Comparison of ENCODE assay signal across 27 cellular contexts in the genomic region with DNA sequence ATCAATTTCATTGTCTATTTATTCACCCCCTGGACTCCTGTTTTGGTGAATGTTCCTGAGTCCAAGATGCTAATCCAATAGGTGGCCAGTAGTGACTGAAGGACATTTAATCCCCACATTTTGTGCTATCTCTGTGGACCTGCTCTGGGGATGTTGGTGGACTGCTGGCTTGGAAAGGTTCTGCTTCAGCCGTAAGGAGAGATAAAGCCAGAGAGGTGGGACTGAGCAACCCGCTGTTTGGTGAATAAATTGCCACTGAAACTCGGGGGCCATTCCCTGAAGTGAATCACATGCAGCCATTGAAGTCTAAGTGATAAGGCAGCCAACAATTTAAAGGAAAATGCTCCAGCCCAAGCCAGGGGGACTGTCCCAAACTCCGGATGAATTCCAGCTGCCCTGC. TPM values are rescaled to one million over a fixed set of nuclear protein-coding genes. Genes with fewer than 3 reads are reported as not detected.
A peak's percentile ranks its signal among the peaks of the same experiment; 100 is the strongest.
DNase-seq lines count a peak whose midpoint lies in the region; ATAC-seq and TF ChIP-seq lines count a peak whose summit lies in the region.
"Had no signal": no experiment of that assay in that cellular context is flagged by ENCODE, and none has a peak within 500 bp of the region (broad histone marks: within the 10 kb centered on the region; RNA-seq: fewer than 3 reads in every experiment).

No MANE protein-coding gene starts in this region.

- no peaks in the 10 kb centered on the region for H3K27me3 ChIP-seq in mesendoderm (ENCODE audit: insufficient read depth, low read length, poor library complexity)
- H3K27me3 ChIP-seq: thyroid gland had no signal

- no peaks in the 10 kb centered on the region for H3K79me1 ChIP-seq in mesendoderm (ENCODE audit: low read length)

- no peaks in the 10 kb centered on the region for H3K36me3 ChIP-seq in mesendoderm (ENCODE audit: control insufficient read depth, insufficient read depth, low read length)
- H3K36me3 ChIP-seq: neutrophil, thyroid gland had no signal

- H3K18ac ChIP-seq in mesendoderm (ENCODE audit: low read length), result no peak overlapping the region

- H3K4me1 ChIP-seq in mesendoderm (ENCODE audit: control insufficient read depth, low read depth, low read length), result peaks cover 8% of the 10 kb centered on the region

- H2AK5ac ChIP-seq in mesendoderm (ENCODE audit: low read length), result no peak overlapping the region

- no peak overlapping the region for H2BK15ac ChIP-seq in mesendoderm (replicated peaks; ENCODE audit: low read depth)

- H3K27ac Mint-ChIP-seq in activated naive CD8-positive, alpha-beta T cell, result no peak overlapping the region
- H3K27ac Mint-ChIP-seq in activated naive CD8-positive, alpha-beta T cell treated with anti-CD3 and anti-CD28 coated beads, Interleukin-2, amount 50 U/mL, for 24 hours, result no peak overlapping the region
- H3K27ac Mint-ChIP-seq in activated T-helper 2 cell treated with anti-CD3 and anti-CD28 coated beads, Interferon-gamma antibody, Interleukin-2, Interleukin-4, amounts not matched to agents 10 μg/mL and 5 μg/mL and 100 μg/mL, durations not matched to agents 14 hours and 24 hours and 36 hours, result no peak overlapping the region
- no peak overlapping the region for H3K27ac Mint-ChIP-seq in CD14-positive monocyte

- no peak overlapping the region for H3K9ac ChIP-seq in mesendoderm (ENCODE audit: low read length)

- peak overlapping the region; percentile 37 for H3K56ac ChIP-seq in mesendoderm (ENCODE audit: low read length)

- H3K36me3 Mint-ChIP-seq in activated naive CD8-positive, alpha-beta T cell, result no peaks in the 10 kb centered on the region
- H3K36me3 Mint-ChIP-seq in activated naive CD8-positive, alpha-beta T cell treated with anti-CD3 and anti-CD28 coated beads, Interleukin-2, amount 50 U/mL, for 24 hours (ENCODE audit: low read depth), result no peaks in the 10 kb centered on the region
- no peaks in the 10 kb centered on the region for H3K36me3 Mint-ChIP-seq in activated T-helper 2 cell treated with anti-CD3 and anti-CD28 coated beads, Interferon-gamma antibody, Interleukin-2, Interleukin-4, amounts not matched to agents 10 μg/mL and 5 μg/mL and 100 μg/mL, durations not matched to agents 14 hours and 24 hours and 36 hours (ENCODE audit: low read depth)
- H3K36me3 Mint-ChIP-seq in CD14-positive monocyte, result peaks cover 0 to 3% of the 10 kb centered on the region in 2 donors

- no peak overlapping the region for H3K4ac ChIP-seq in mesendoderm (ENCODE audit: low read depth, low read length)

- H3K23ac ChIP-seq in mesendoderm (ENCODE audit: low read length), result no peak overlapping the region

- H3K4me1 Mint-ChIP-seq in activated naive CD8-positive, alpha-beta T cell (ENCODE audit: low read depth), result peaks cover 12% of the 10 kb centered on the region
- H3K4me1 Mint-ChIP-seq in activated naive CD8-positive, alpha-beta T cell treated with anti-CD3 and anti-CD28 coated beads, Interleukin-2, amount 50 U/mL, for 24 hours, result peaks cover 19% of the 10 kb centered on the region
- peaks cover 17% of the 10 kb centered on the region for H3K4me1 Mint-ChIP-seq in activated T-helper 2 cell treated with anti-CD3 and anti-CD28 coated beads, Interferon-gamma antibody, Interleukin-2, Interleukin-4, amounts not matched to agents 10 μg/mL and 5 μg/mL and 100 μg/mL, durations not matched to agents 14 hours and 24 hours and 36 hours (ENCODE audit: low read depth)
- H3K4me1 Mint-ChIP-seq in CD14-positive monocyte, result peaks cover 46% of the 10 kb centered on the region

- H4K5ac ChIP-seq in mesendoderm (ENCODE audit: low read length), result no peak overlapping the region

- H3K4me2 ChIP-seq in mesendoderm (ENCODE audit: low read length), result no peak overlapping the region

- H3K4me3 ChIP-seq in mesendoderm (ENCODE audit: low read length), result no peak overlapping the region

- no peak for ATAC-seq in activated naive CD8-positive, alpha-beta T cell treated with anti-CD3 and anti-CD28 coated beads, Interleukin-2, amount 50 U/mL, for 24 hours
- no peak for ATAC-seq in GM21423 (IDR thresholded peaks at IDR 0.05; ENCODE audit: unreplicated experiment)
- ATAC-seq in GM19351 (IDR thresholded peaks at IDR 0.05; ENCODE audit: unreplicated experiment), result no peak

- H4K8ac ChIP-seq in mesendoderm (ENCODE audit: low read depth, low read length), result no peak overlapping the region

- H3K4me3 Mint-ChIP-seq in activated naive CD8-positive, alpha-beta T cell, result peak overlapping the region; percentile 22
- no peak overlapping the region for H3K4me3 Mint-ChIP-seq in activated naive CD8-positive, alpha-beta T cell treated with anti-CD3 and anti-CD28 coated beads, Interleukin-2, amount 50 U/mL, for 24 hours
- H3K4me3 Mint-ChIP-seq in activated T-helper 2 cell treated with anti-CD3 and anti-CD28 coated beads, Interferon-gamma antibody, Interleukin-2, Interleukin-4, amounts not matched to agents 10 μg/mL and 5 μg/mL and 100 μg/mL, durations not matched to agents 14 hours and 24 hours and 36 hours (ENCODE audit: low read depth), result peak overlapping the region; percentile 11
- peak overlapping the region in 1 of 2 donors; percentile 88 for H3K4me3 Mint-ChIP-seq in CD14-positive monocyte

- peaks cover 5% of the 10 kb centered on the region for H3K27me3 Mint-ChIP-seq in activated naive CD8-positive, alpha-beta T cell
- peaks cover 25% of the 10 kb centered on the region for H3K27me3 Mint-ChIP-seq in activated naive CD8-positive, alpha-beta T cell treated with anti-CD3 and anti-CD28 coated beads, Interleukin-2, amount 50 U/mL, for 24 hours
- peaks cover 25% of the 10 kb centered on the region for H3K27me3 Mint-ChIP-seq in activated T-helper 2 cell treated with anti-CD3 and anti-CD28 coated beads, Interferon-gamma antibody, Interleukin-2, Interleukin-4, amounts not matched to agents 10 μg/mL and 5 μg/mL and 100 μg/mL, durations not matched to agents 14 hours and 24 hours and 36 hours (ENCODE audit: low read depth)
- peaks cover 2 to 12% (median 7%) of the 10 kb centered on the region in 3 donors for H3K27me3 Mint-ChIP-seq in CD14-positive monocyte (ENCODE audit: low read depth in 3 of 3)

- H2BK5ac ChIP-seq in mesendoderm (ENCODE audit: low read length), result no peak overlapping the region

- no peaks in the 10 kb centered on the region for H3K9me3 Mint-ChIP-seq in activated naive CD8-positive, alpha-beta T cell (ENCODE audit: low read depth)
- no peaks in the 10 kb centered on the region for H3K9me3 Mint-ChIP-seq in activated naive CD8-positive, alpha-beta T cell treated with anti-CD3 and anti-CD28 coated beads, Interleukin-2, amount 50 U/mL, for 24 hours
- H3K9me3 Mint-ChIP-seq in activated T-helper 2 cell treated with anti-CD3 and anti-CD28 coated beads, Interferon-gamma antibody, Interleukin-2, Interleukin-4, amounts not matched to agents 10 μg/mL and 5 μg/mL and 100 μg/mL, durations not matched to agents 14 hours and 24 hours and 36 hours, result no peaks in the 10 kb centered on the region
- H3K9me3 Mint-ChIP-seq in CD14-positive monocyte, result no peaks in the 10 kb centered on the region

- H2BK120ac ChIP-seq in mesendoderm (ENCODE audit: low read depth, low read length), result no peak overlapping the region

- no peaks in the 10 kb centered on the region for H3K79me2 ChIP-seq in mesendoderm (ENCODE audit: control insufficient read depth, insufficient read depth, low read length)

- no peak overlapping the region for H3K27ac ChIP-seq in mesendoderm (ENCODE audit: low read depth, low read length)
- H3K27ac ChIP-seq: neutrophil had no signal

- no CpG with 5 or more reads among the region's 4 CpGs for WGBS in mesendoderm (ENCODE audit: extremely low coverage, insufficient coverage, low lambda C conversion rate)

- intact Hi-C loops in activated T-helper 2 cell treated with anti-CD3 and anti-CD28 coated beads, Interferon-gamma antibody, Interleukin-2, Interleukin-4, amounts not matched to agents 10 μg/mL and 5 μg/mL and 100 μg/mL, durations not matched to agents 14 hours and 24 hours and 36 hours (cut with micrococcal nuclease), result loop anchor here (2.0 to 10.0 kb wide), 5 partner anchors 19 to 259 kb away; partner anchors contain the start of genes KCTD6 and PDHB
- intact Hi-C loops in CD14-positive monocyte (cut with micrococcal nuclease), result loop anchor here in 1 of 2 donors (5.0 kb wide), 1 partner anchor 36 kb away; no protein-coding TSS in a partner anchor

- no peak for DNase-seq in activated naive CD8-positive, alpha-beta T cell treated with anti-CD3 and anti-CD28 coated beads, Interleukin-2, amount 50 U/mL, for 24 hours
- DNase-seq in activated T-helper 2 cell treated with anti-CD3 and anti-CD28 coated beads, Interferon-gamma antibody, Interleukin-2, Interleukin-4, amounts not matched to agents 10 μg/mL and 5 μg/mL and 100 μg/mL, durations not matched to agents 14 hours and 24 hours and 36 hours (ENCODE audit: low spot score), result no peak
- DNase-seq in mesendoderm (no peak), CD14-positive monocyte (ENCODE audit: low spot score) (no peak), NCI-H748 treated with DMSO at 0.1 percent for 48 hours (lab: John Stamatoyannopoulos, UW) (no peak)
- DNase-seq: ACHN; activated gamma-delta T cell; amygdala; cerebellar nuclear complex; COR-L47; effector memory CD4-positive, alpha-beta T cell; KBM-7; MV-4-11; NCI-H2081; NCI-H510A; SHP77; stimulated activated CD4-positive, alpha-beta T cell treated with anti-CD3 and anti-CD28 coated beads, Interleukin-12 subunit alpha, Interleukin-12 subunit beta, amount 100 ng/mL, for 4 hours; thyroid gland had no signal

- TF ChIP-seq CTCF in CD14-positive monocyte (IDR thresholded peaks at IDR 0.05), result no peak

RNA-seq across cellular contexts. Expression of gene ABHD6, which starts 1.6 kb away (rescaled TPM):
- total RNA-seq in activated T-helper 2 cell treated with anti-CD3 and anti-CD28 coated beads, Interferon-gamma antibody, Interleukin-2, Interleukin-4, amounts not matched to agents 10 μg/mL and 5 μg/mL and 100 μg/mL, durations not matched to agents 14 hours and 24 hours and 36 hours, result 26.4 and 28.2 TPM in 2 replicates
- 2.7 TPM for polyA plus RNA-seq in mesendoderm (2013, experiment 1 of 2)
- polyA plus RNA-seq in mesendoderm (2013, experiment 2 of 2), result 2.5 TPM
- 10 to 100 TPM in 1 of 2 donors, 1 to 10 TPM in 1; 9.0 to 11.6 TPM for polyA plus RNA-seq in CD14-positive monocyte

RNA-seq across cellular contexts. Expression of gene DNASE1L3, which starts 25.2 kb away (rescaled TPM):
- total RNA-seq in activated T-helper 2 cell treated with anti-CD3 and anti-CD28 coated beads, Interferon-gamma antibody, Interleukin-2, Interleukin-4, amounts not matched to agents 10 μg/mL and 5 μg/mL and 100 μg/mL, durations not matched to agents 14 hours and 24 hours and 36 hours, result not detected in 2 replicates
- polyA plus RNA-seq in mesendoderm (2013, experiment 1 of 2), result not detected
- not detected for polyA plus RNA-seq in mesendoderm (2013, experiment 2 of 2)
- polyA plus RNA-seq in CD14-positive monocyte, result not detected
- total RNA-seq: activated CD8-positive, alpha-beta memory T cell treated with anti-CD3 and anti-CD28 coated beads for 36 hours; fibroblast of lung; H7; renal cortical epithelial cell; T-helper 2 cell treated with Interferon-gamma antibody and Interleukin-4, amounts not matched to agents 100 ng/mL and 5 ng/mL, for 36 hours had no signal
- polyA plus RNA-seq: fibroblast of lung had no signal
